In the genomic region with DNA sequence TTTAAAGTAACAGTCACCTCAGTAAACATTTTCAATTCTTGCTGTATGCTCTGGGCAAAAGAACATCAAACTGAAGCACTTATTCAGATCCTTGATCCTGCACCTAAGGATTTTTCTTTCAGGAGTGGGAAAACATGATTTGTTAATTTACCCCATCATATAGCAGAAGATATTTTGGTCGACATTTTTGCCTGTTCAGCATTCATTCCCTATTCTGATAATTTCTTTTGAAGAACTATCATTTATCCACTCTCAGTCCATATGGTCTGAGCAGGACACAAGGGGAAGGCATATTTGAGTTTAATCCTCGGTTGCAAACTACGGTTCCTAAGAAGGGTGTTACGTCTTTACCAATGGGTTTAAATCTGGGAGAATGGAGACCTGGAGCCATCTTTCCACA, we compare ENCODE assay signal across 10 cellular contexts. TPM values are rescaled to one million over a fixed set of nuclear protein-coding genes. Genes with fewer than 3 reads are reported as not detected.
DNase-seq lines count a peak whose midpoint lies in the region; ATAC-seq and TF ChIP-seq lines count a peak whose summit lies in the region.
"Had no signal": no experiment of that assay in that cellular context is flagged by ENCODE, and none has a peak within 500 bp of the region (broad histone marks: within the 10 kb centered on the region; RNA-seq: fewer than 3 reads in every experiment).

No MANE protein-coding gene starts in this region.

- peaks cover 23% of the 10 kb centered on the region for H3K4me1 Mint-ChIP-seq in T-helper 17 cell

- H3K36me3 ChIP-seq in skeletal muscle tissue (ENCODE audit: control insufficient read depth in 3 of 3, insufficient read depth in 3 of 3, low read length in 3 of 3), result no peaks in the 10 kb centered on the region
- H3K36me3 ChIP-seq: ovary had no signal

- H3K27me3 ChIP-seq in skeletal muscle tissue (ENCODE audit: control insufficient read depth in 3 of 3, insufficient read depth in 3 of 3, low read length in 3 of 3), result no peaks in the 10 kb centered on the region
- H3K27me3 ChIP-seq: ovary had no signal

- peaks cover 9 to 17% (median 14%) of the 10 kb centered on the region in 3 donors for H3K4me1 ChIP-seq in skeletal muscle tissue (ENCODE audit: control insufficient read depth in 3 of 3, insufficient read depth in 3 of 3, low read length in 3 of 3)

- H3K27ac ChIP-seq in skeletal muscle tissue (ENCODE audit: low read depth, low read length), result no peak overlapping the region

- H3K27me3 Mint-ChIP-seq in T-helper 17 cell, result no peaks in the 10 kb centered on the region

- TF ChIP-seq CTCF in fibroblast of pulmonary artery (IDR thresholded peaks at IDR 0.05; ENCODE audit: low read length, missing control alignments), result no peak

- peak; percentile 45 for DNase-seq in DMS79 treated with DMSO at 0.1 percent for 48 hours (lab: John Stamatoyannopoulos, UW)
- no peak for DNase-seq in DMS79 (lab: John Stamatoyannopoulos, UW)
- DNase-seq in T-helper 17 cell, result no peak
- DNase-seq in fibroblast of pulmonary artery (ENCODE audit: low read depth), result no peak
- no peak for DNase-seq in DMS 273 treated with DMSO at 0.1 percent for 48 hours (lab: John Stamatoyannopoulos, UW)
- no peak for DNase-seq in NCI-H2107 (lab: John Stamatoyannopoulos, UW)
- DNase-seq: NCI-H2029 had no signal

- H3K4me3 ChIP-seq in fibroblast of pulmonary artery (replicated peaks; ENCODE audit: low read depth, low read length) (peak overlapping the region; percentile 81), skeletal muscle tissue (ENCODE audit: low read length in 3 of 3) (peak overlapping the region in 2 of 3 donors; percentile 87 to 95)

- H3K4me3 Mint-ChIP-seq in T-helper 17 cell, result peak overlapping the region; percentile 93

- H3K36me3 Mint-ChIP-seq in T-helper 17 cell (ENCODE audit: low read depth), result no peaks in the 10 kb centered on the region

- ATAC-seq in T-helper 17 cell, result no peak
- no peak for ATAC-seq in HG03108 (IDR thresholded peaks at IDR 0.05; ENCODE audit: unreplicated experiment)

- H3K9me3 ChIP-seq in T-helper 17 cell (ENCODE audit: control insufficient read depth, low read length, poor library complexity, severe bottlenecking) (no peaks in the 10 kb centered on the region), skeletal muscle tissue (ENCODE audit: control insufficient read depth in 3 of 3, low read length in 3 of 3) (no peaks in the 10 kb centered on the region)
- H3K9me3 ChIP-seq: ovary had no signal

- H3K9ac ChIP-seq in skeletal muscle tissue (ENCODE audit: low read depth in 1 of 3, low read length in 3 of 3), result no peak overlapping the region

- H3K27ac Mint-ChIP-seq in T-helper 17 cell, result peak overlapping the region; percentile 60

RNA-seq across cellular contexts. Expression of gene CLOCK, which starts 1.2 kb away (rescaled TPM):
- total RNA-seq in T-helper 17 cell, result 10 to 100 TPM; 11.6 to 15.1 TPM
- total RNA-seq in skeletal muscle tissue, result 13.6 TPM

RNA-seq across cellular contexts. Expression of gene PDCL2, which starts 44.1 kb away (rescaled TPM):
- total RNA-seq in T-helper 17 cell (not detected), skeletal muscle tissue (not detected)
- total RNA-seq: ovary had no signal
